ENCODE assay signal across 28 cellular contexts in the genomic region with DNA sequence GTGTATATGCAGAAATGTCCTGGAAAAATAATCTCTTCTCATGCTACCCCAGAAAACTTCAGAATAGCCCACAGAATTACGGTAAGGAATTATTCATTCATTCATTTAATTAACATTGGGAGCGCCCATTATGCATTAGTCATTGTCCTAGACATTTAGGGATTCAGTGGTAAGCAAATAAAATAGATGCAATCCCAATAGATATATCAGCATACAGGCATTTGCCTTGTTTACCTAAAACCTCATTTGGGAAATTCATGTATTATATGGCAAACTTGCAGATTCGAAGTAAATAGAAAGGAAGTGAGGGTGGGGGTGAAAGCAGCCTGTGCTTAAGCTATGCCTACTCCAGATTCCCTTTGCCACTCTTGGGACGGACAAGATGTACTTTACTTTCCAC.
"Had no signal": no experiment of that assay in that cellular context is flagged by ENCODE, and none has a peak within 500 bp of the region (broad histone marks: within the 10 kb centered on the region; RNA-seq: fewer than 3 reads in every experiment).

No MANE protein-coding gene starts in this region.

- H3K9ac ChIP-seq: neural progenitor cell had no signal

- H3K4me3 ChIP-seq: heart left ventricle, left lung, lower lobe of right lung, neural progenitor cell, ovary, right atrium auricular region, skin epidermis, tibial nerve had no signal

- H3K27me3 ChIP-seq: heart left ventricle, left lung, neural progenitor cell, neutrophil, ovary, right atrium auricular region, tibial nerve had no signal

- H2AFZ ChIP-seq: neural progenitor cell had no signal

- H3K4me2 ChIP-seq: neural progenitor cell had no signal

- H3K4me1 ChIP-seq: lower lobe of right lung, neural progenitor cell had no signal

- H3K9me3 ChIP-seq: heart left ventricle, left lung, lower lobe of right lung, neutrophil, ovary, right atrium auricular region, tibial nerve had no signal

- ATAC-seq: heart left ventricle; left colon; left lung; lower lobe of right lung; natural killer cell; sciatic nerve; stimulated activated memory B cell treated with anti-CD40 and anti-IgM and Interleukin-4, amounts not matched to agents 10 μg/mL and 1 μg/mL and 100 μg/mL, for 72 hours; stimulated activated naive CD8-positive, alpha-beta T cell treated with anti-CD3 and anti-CD28 coated beads, Interleukin-15, amount 100 ng/mL, for 72 hours had no signal

- H3K27ac ChIP-seq: left lung, lower lobe of right lung, neural progenitor cell, neutrophil, ovary, right atrium auricular region, skin epidermis had no signal

- DNase-seq: heart left ventricle; hypothalamus; immature natural killer cell; kidney; left colon; left lung; lower lobe of right lung; mammary epithelial cell; naive B cell; natural killer cell; nephron progenitor cell; occipital lobe; ovary; stimulated activated CD4-positive, alpha-beta T cell treated with anti-CD3 and anti-CD28 coated beads, Interleukin-1b, Interleukin-23, amount 100 ng/mL, for 48 hours; stimulated activated CD4-positive, alpha-beta T cell treated with anti-CD3 and anti-CD28 coated beads, Interleukin-2, amount 100 ng/mL, for 48 hours; stimulated activated CD4-positive, alpha-beta T cell treated with anti-CD3 and anti-CD28 coated beads, Interleukin-4, amount 100 ng/mL, for 4 hours; stimulated activated CD8-positive, alpha-beta memory T cell treated with anti-CD3 and anti-CD28 coated beads, Interleukin-4, amount 100 ng/mL, for 48 hours; stimulated activated naive CD4-positive, alpha-beta T cell treated with Interleukin-2 at 50 U/mL for 16 hours; stimulated activated naive CD8-positive, alpha-beta T cell treated with anti-CD3 and anti-CD28 coated beads, Interleukin-15, amount 100 ng/mL, for 72 hours; substantia nigra had no signal

- H3K36me3 ChIP-seq: heart left ventricle, left lung, lower lobe of right lung, neural progenitor cell, neutrophil, ovary, right atrium auricular region, tibial nerve had no signal

- FAIRE-seq: islet of Langerhans, kidney had no signal
